In genomic region chr16:58727028-58727781, GRCh38 we compare ENCODE assay signal across 1 cellular context.
TF ChIP-seq lines count a peak whose summit lies in the region.

No MANE protein-coding gene starts in this region.

TF ChIP-seq in HepG2, 621 proteins besides CTCF, POLR2A, EP300 and RAD21:
- TF ChIP-seq DRAP1 (CRISPR knock-in tag; IDR thresholded peaks at IDR 0.05) = no peak
- TF ChIP-seq LRRFIP1 (CRISPR knock-in tag; conservative IDR thresholded peaks at IDR 0.05) = no peak
- TF ChIP-seq GATAD2A (CRISPR knock-in tag; IDR thresholded peaks at IDR 0.05) = peak; percentile 16; the same call in 1 of the 2 replicates
- TF ChIP-seq ZNF441 (CRISPR knock-in tag; IDR thresholded peaks at IDR 0.05; ENCODE audit: borderline replicate concordance) = 0 out of 2 replicates have a peak, but pooled peaks have one; percentile 51
- TF ChIP-seq HOXA9 (CRISPR knock-in tag; IDR thresholded peaks at IDR 0.05; ENCODE audit: borderline replicate concordance) = no peak
- peak; percentile 32; the same call in 1 of the 2 replicates for TF ChIP-seq ZNF770 (CRISPR knock-in tag; IDR thresholded peaks at IDR 0.05)
- peak; percentile 19; the same call in 1 of the 2 replicates for TF ChIP-seq ZNF460 (CRISPR knock-in tag; IDR thresholded peaks at IDR 0.05; ENCODE audit: borderline replicate concordance)
- no peak for TF ChIP-seq JUN (CRISPR knock-in tag; IDR thresholded peaks at IDR 0.05)
- peak; percentile 79 for TF ChIP-seq ZNF121 (CRISPR knock-in tag; IDR thresholded peaks at IDR 0.05)
- no peak for TF ChIP-seq SIX1 (CRISPR knock-in tag; IDR thresholded peaks at IDR 0.05; ENCODE audit: borderline replicate concordance)
